2 cellular contexts compared by ENCODE assay signal in the genomic region with DNA sequence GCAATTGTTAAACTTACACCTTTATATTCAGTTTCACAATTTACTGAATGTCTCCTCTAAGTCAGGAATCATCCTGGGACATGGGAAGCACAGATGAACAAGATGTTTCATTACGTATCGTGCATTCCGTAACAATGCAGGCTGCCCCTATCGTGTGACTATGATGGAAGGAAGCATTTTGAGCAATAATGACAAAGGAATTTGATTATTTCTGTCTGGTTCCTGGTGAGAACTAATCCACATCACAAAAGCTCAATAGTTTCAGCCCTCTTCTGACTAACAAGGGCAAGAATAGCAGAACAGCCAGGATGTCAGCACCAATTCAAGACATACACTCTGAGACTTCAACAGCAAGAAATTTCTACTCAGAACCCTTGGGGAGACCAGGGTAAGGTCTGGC.
TF ChIP-seq lines count a peak whose summit lies in the region.

No MANE protein-coding gene starts in this region.

TF ChIP-seq in HEK293, 187 proteins besides CTCF, POLR2A, EP300 and RAD21:
- TF ChIP-seq ZBTB17 (tag by site-specific recombination; IDR thresholded peaks at IDR 0.05): 0 out of 2 replicates have a peak, but pooled peaks have one; percentile 39
- peak; percentile 63 for TF ChIP-seq ZNF600 (tag by site-specific recombination; IDR thresholded peaks at IDR 0.05)
- no peak for TF ChIP-seq ZNF785 (tag by site-specific recombination; IDR thresholded peaks at IDR 0.05)
- no peak for TF ChIP-seq TCF7L2 (IDR thresholded peaks at IDR 0.05; ENCODE audit: borderline replicate concordance, low read depth, low read length)

TF ChIP-seq in GM12878, 131 proteins besides CTCF, POLR2A, EP300 and RAD21:
- no peak for TF ChIP-seq KLF5 (IDR thresholded peaks at IDR 0.05; ENCODE audit: partially characterized antibody)
- TF ChIP-seq MEF2B (IDR thresholded peaks at IDR 0.05; ENCODE audit: partially characterized antibody, poor library complexity, severe bottlenecking): no peak
- no peak for TF ChIP-seq BMI1 (IDR thresholded peaks at IDR 0.05; ENCODE audit: borderline replicate concordance)
- TF ChIP-seq, protein P1, sequence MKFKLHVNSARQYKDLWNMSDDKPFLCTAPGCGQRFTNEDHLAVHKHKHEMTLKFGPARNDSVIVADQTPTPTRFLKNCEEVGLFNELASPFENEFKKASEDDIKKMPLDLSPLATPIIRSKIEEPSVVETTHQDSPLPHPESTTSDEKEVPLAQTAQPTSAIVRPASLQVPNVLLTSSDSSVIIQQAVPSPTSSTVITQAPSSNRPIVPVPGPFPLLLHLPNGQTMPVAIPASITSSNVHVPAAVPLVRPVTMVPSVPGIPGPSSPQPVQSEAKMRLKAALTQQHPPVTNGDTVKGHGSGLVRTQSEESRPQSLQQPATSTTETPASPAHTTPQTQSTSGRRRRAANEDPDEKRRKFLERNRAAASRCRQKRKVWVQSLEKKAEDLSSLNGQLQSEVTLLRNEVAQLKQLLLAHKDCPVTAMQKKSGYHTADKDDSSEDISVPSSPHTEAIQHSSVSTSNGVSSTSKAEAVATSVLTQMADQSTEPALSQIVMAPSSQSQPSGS (IDR thresholded peaks at IDR 0.05; ENCODE audit: low read length): no peak
- TF ChIP-seq, protein P2, sequence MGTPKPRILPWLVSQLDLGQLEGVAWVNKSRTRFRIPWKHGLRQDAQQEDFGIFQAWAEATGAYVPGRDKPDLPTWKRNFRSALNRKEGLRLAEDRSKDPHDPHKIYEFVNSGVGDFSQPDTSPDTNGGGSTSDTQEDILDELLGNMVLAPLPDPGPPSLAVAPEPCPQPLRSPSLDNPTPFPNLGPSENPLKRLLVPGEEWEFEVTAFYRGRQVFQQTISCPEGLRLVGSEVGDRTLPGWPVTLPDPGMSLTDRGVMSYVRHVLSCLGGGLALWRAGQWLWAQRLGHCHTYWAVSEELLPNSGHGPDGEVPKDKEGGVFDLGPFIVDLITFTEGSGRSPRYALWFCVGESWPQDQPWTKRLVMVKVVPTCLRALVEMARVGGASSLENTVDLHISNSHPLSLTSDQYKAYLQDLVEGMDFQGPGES (IDR thresholded peaks at IDR 0.05): no peak
- no peak for TF ChIP-seq CBX3 (IDR thresholded peaks at IDR 0.05; ENCODE audit: borderline replicate concordance, low read depth)
- TF ChIP-seq DPF2 (IDR thresholded peaks at IDR 0.05): no peak
- no peak for TF ChIP-seq TCF12 (IDR thresholded peaks at IDR 0.05; ENCODE audit: low read depth, low read length)
- no peak for TF ChIP-seq ZNF207 (IDR thresholded peaks at IDR 0.05; ENCODE audit: borderline replicate concordance)
- no peak for TF ChIP-seq ZSCAN29 (IDR thresholded peaks at IDR 0.05)
- no peak for TF ChIP-seq CREB1 (IDR thresholded peaks at IDR 0.05; ENCODE audit: low read depth)
- TF ChIP-seq MTA2 (IDR thresholded peaks at IDR 0.05; ENCODE audit: low read depth): no peak
